1 cellular context compared by ENCODE assay signal in the genomic region with DNA sequence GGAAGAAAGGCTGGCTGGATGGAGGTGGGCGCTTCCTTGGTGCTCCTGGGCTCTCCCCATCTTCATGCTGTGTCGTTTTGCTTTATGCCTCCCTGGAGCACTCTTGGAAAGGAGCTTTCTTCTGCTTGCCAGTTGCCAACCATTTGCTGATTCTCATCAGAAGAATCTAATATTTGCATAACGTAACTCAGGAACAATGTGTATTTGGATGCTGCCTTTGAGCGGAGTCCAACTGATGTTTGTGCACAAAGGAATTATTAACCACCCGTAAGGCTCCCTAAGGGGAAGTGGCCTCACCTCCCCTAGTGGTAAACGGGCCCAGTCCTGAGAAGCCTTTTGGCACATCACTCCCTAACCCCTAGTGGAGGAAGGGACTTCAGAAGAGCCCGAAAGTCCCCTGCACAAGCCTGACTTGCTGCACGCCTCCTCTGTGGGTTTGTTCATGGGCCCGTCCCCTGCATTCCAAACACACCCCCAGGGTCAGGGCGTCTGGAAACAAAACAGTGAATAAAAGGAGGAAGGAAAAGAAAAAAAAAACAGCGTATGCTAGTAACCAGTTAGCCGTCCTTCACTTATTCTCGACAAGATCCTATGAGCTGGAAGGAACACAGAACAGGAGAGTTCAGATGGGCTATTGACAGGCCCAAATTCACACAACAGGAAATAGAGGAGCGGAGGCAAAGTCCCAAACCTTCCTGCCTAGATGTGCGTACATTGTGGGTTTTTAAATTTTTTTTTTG.
TF ChIP-seq lines count a peak whose summit lies in the region.

No MANE protein-coding gene starts in this region.

TF ChIP-seq in HepG2, 621 proteins besides CTCF, POLR2A, EP300 and RAD21 (continued from another document and continues in another):
- TF ChIP-seq, protein P1, sequence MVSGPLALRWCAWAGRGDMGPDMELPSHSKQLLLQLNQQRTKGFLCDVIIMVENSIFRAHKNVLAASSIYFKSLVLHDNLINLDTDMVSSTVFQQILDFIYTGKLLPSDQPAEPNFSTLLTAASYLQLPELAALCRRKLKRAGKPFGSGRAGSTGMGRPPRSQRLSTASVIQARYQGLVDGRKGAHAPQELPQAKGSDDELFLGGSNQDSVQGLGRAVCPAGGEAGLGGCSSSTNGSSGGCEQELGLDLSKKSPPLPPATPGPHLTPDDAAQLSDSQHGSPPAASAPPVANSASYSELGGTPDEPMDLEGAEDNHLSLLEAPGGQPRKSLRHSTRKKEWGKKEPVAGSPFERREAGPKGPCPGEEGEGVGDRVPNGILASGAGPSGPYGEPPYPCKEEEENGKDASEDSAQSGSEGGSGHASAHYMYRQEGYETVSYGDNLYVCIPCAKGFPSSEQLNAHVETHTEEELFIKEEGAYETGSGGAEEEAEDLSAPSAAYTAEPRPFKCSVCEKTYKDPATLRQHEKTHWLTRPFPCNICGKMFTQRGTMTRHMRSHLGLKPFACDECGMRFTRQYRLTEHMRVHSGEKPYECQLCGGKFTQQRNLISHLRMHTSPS (CRISPR knock-in tag; IDR thresholded peaks at IDR 0.05; ENCODE audit: low read depth), result peak; percentile 40; the same call in 1 of the 2 replicates
- TF ChIP-seq NFATC3 (CRISPR knock-in tag; IDR thresholded peaks at IDR 0.05), result peak; percentile 69; the same call in 1 of the 2 replicates
- TF ChIP-seq ZMYM2 (CRISPR knock-in tag; IDR thresholded peaks at IDR 0.05), result 0 out of 2 replicates have a peak, but pooled peaks have one; percentile 22
- TF ChIP-seq ZNF792 (CRISPR knock-in tag; IDR thresholded peaks at IDR 0.05), result no peak
- TF ChIP-seq, protein P2, sequence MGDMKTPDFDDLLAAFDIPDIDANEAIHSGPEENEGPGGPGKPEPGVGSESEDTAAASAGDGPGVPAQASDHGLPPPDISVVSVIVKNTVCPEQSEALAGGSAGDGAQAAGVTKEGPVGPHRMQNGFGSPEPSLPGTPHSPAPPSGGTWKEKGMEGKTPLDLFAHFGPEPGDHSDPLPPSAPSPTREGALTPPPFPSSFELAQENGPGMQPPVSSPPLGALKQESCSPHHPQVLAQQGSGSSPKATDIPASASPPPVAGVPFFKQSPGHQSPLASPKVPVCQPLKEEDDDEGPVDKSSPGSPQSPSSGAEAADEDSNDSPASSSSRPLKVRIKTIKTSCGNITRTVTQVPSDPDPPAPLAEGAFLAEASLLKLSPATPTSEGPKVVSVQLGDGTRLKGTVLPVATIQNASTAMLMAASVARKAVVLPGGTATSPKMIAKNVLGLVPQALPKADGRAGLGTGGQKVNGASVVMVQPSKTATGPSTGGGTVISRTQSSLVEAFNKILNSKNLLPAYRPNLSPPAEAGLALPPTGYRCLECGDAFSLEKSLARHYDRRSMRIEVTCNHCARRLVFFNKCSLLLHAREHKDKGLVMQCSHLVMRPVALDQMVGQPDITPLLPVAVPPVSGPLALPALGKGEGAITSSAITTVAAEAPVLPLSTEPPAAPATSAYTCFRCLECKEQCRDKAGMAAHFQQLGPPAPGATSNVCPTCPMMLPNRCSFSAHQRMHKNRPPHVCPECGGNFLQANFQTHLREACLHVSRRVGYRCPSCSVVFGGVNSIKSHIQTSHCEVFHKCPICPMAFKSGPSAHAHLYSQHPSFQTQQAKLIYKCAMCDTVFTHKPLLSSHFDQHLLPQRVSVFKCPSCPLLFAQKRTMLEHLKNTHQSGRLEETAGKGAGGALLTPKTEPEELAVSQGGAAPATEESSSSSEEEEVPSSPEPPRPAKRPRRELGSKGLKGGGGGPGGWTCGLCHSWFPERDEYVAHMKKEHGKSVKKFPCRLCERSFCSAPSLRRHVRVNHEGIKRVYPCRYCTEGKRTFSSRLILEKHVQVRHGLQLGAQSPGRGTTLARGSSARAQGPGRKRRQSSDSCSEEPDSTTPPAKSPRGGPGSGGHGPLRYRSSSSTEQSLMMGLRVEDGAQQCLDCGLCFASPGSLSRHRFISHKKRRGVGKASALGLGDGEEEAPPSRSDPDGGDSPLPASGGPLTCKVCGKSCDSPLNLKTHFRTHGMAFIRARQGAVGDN (CRISPR knock-in tag; IDR thresholded peaks at IDR 0.05), result peak; percentile 85
- no peak for TF ChIP-seq REXO4 (CRISPR knock-in tag; IDR thresholded peaks at IDR 0.05; ENCODE audit: borderline replicate concordance)
- peak; percentile 66; the same call in 1 of the 2 replicates for TF ChIP-seq MYC (CRISPR knock-in tag; IDR thresholded peaks at IDR 0.05; ENCODE audit: borderline replicate concordance)
- TF ChIP-seq HES4 (CRISPR knock-in tag; IDR thresholded peaks at IDR 0.05; ENCODE audit: borderline replicate concordance), result no peak
- TF ChIP-seq GFI1 (CRISPR knock-in tag; IDR thresholded peaks at IDR 0.05; ENCODE audit: borderline replicate concordance), result 0 out of 2 replicates have a peak, but pooled peaks have one; percentile 49
- no peak for TF ChIP-seq ZFP36L2 (CRISPR knock-in tag; IDR thresholded peaks at IDR 0.05)
- TF ChIP-seq, protein P3, sequence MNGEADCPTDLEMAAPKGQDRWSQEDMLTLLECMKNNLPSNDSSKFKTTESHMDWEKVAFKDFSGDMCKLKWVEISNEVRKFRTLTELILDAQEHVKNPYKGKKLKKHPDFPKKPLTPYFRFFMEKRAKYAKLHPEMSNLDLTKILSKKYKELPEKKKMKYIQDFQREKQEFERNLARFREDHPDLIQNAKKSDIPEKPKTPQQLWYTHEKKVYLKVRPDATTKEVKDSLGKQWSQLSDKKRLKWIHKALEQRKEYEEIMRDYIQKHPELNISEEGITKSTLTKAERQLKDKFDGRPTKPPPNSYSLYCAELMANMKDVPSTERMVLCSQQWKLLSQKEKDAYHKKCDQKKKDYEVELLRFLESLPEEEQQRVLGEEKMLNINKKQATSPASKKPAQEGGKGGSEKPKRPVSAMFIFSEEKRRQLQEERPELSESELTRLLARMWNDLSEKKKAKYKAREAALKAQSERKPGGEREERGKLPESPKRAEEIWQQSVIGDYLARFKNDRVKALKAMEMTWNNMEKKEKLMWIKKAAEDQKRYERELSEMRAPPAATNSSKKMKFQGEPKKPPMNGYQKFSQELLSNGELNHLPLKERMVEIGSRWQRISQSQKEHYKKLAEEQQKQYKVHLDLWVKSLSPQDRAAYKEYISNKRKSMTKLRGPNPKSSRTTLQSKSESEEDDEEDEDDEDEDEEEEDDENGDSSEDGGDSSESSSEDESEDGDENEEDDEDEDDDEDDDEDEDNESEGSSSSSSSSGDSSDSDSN (CRISPR knock-in tag; IDR thresholded peaks at IDR 0.05), result peak; percentile 59; the same call in 1 of the 2 replicates
- TF ChIP-seq, protein P4, sequence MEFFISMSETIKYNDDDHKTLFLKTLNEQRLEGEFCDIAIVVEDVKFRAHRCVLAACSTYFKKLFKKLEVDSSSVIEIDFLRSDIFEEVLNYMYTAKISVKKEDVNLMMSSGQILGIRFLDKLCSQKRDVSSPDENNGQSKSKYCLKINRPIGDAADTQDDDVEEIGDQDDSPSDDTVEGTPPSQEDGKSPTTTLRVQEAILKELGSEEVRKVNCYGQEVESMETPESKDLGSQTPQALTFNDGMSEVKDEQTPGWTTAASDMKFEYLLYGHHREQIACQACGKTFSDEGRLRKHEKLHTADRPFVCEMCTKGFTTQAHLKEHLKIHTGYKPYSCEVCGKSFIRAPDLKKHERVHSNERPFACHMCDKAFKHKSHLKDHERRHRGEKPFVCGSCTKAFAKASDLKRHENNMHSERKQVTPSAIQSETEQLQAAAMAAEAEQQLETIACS (CRISPR knock-in tag; IDR thresholded peaks at IDR 0.05), result no peak
- TF ChIP-seq HNF4G (IDR thresholded peaks at IDR 0.05; ENCODE audit: borderline replicate concordance, low read depth, low read length), result peak; percentile 44; the same call in 1 of the 2 replicates
- TF ChIP-seq HNF4G (CRISPR knock-in tag; IDR thresholded peaks at IDR 0.05; ENCODE audit: borderline replicate concordance, low read depth), result peak; percentile 32; the same call in 1 of the 2 replicates
- no peak for TF ChIP-seq TSC22D2 (CRISPR knock-in tag; IDR thresholded peaks at IDR 0.05; ENCODE audit: borderline replicate concordance)
- peak; percentile 35; the same call in 1 of the 2 replicates for TF ChIP-seq NRL (CRISPR knock-in tag; IDR thresholded peaks at IDR 0.05; ENCODE audit: borderline replicate concordance)
- TF ChIP-seq, protein P5, sequence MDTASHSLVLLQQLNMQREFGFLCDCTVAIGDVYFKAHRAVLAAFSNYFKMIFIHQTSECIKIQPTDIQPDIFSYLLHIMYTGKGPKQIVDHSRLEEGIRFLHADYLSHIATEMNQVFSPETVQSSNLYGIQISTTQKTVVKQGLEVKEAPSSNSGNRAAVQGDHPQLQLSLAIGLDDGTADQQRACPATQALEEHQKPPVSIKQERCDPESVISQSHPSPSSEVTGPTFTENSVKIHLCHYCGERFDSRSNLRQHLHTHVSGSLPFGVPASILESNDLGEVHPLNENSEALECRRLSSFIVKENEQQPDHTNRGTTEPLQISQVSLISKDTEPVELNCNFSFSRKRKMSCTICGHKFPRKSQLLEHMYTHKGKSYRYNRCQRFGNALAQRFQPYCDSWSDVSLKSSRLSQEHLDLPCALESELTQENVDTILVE (CRISPR knock-in tag; IDR thresholded peaks at IDR 0.05), result no peak; the same call in 1 of the 2 replicates
- peak; percentile 64 for TF ChIP-seq ZNF878 (CRISPR knock-in tag; IDR thresholded peaks at IDR 0.05)
- TF ChIP-seq ZNF788 (CRISPR knock-in tag; IDR thresholded peaks at IDR 0.05; ENCODE audit: borderline replicate concordance), result peak; percentile 67; the same call in 1 of the 2 replicates
- TF ChIP-seq, protein P6, sequence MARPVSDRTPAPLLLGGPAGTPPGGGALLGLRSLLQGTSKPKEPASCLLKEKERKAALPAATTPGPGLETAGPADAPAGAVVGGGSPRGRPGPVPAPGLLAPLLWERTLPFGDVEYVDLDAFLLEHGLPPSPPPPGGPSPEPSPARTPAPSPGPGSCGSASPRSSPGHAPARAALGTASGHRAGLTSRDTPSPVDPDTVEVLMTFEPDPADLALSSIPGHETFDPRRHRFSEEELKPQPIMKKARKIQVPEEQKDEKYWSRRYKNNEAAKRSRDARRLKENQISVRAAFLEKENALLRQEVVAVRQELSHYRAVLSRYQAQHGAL (CRISPR knock-in tag; IDR thresholded peaks at IDR 0.05; ENCODE audit: not compliant biosample characterization), result no peak
- TF ChIP-seq, protein P7, sequence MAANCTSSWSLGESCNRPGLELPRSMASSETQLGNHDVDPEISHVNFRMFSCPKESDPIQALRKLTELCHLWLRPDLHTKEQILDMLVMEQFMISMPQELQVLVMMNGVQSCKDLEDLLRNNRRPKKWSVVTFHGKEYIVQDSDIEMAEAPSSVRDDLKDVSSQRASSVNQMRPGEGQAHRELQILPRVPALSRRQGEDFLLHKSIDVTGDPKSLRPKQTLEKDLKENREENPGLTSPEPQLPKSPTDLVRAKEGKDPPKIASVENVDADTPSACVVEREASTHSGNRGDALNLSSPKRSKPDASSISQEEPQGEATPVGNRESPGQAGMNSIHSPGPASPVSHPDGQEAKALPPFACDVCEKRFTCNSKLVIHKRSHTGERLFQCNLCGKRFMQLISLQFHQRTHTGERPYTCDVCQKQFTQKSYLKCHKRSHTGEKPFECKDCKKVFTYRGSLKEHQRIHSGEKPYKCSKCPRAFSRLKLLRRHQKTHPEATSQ (CRISPR knock-in tag; IDR thresholded peaks at IDR 0.05; ENCODE audit: borderline replicate concordance), result no peak; the same call in 1 of the 2 replicates
- TF ChIP-seq WIZ (CRISPR knock-in tag; IDR thresholded peaks at IDR 0.05), result no peak
- peak; percentile 63 for TF ChIP-seq REPIN1 (CRISPR knock-in tag; IDR thresholded peaks at IDR 0.05; ENCODE audit: borderline replicate concordance, low read depth)
- no peak for TF ChIP-seq STAT5B (CRISPR knock-in tag; IDR thresholded peaks at IDR 0.05)
- TF ChIP-seq ZNF557 (CRISPR knock-in tag; IDR thresholded peaks at IDR 0.05), result no peak
- TF ChIP-seq NR2F1 (CRISPR knock-in tag; IDR thresholded peaks at IDR 0.05), result peak in 1 of 2 experiments; percentile 67; a peak in 2 of 4 replicates
- 0 out of 2 replicates have a peak, but pooled peaks have one; percentile 33 for TF ChIP-seq DMAP1 (CRISPR knock-in tag; IDR thresholded peaks at IDR 0.05)
- no peak for TF ChIP-seq SSRP1 (CRISPR knock-in tag; IDR thresholded peaks at IDR 0.05)
- TF ChIP-seq ZIK1 (CRISPR knock-in tag; IDR thresholded peaks at IDR 0.05; ENCODE audit: borderline replicate concordance, low read depth), result no peak; the same call in none of the 2 replicates
- TF ChIP-seq, protein P8, sequence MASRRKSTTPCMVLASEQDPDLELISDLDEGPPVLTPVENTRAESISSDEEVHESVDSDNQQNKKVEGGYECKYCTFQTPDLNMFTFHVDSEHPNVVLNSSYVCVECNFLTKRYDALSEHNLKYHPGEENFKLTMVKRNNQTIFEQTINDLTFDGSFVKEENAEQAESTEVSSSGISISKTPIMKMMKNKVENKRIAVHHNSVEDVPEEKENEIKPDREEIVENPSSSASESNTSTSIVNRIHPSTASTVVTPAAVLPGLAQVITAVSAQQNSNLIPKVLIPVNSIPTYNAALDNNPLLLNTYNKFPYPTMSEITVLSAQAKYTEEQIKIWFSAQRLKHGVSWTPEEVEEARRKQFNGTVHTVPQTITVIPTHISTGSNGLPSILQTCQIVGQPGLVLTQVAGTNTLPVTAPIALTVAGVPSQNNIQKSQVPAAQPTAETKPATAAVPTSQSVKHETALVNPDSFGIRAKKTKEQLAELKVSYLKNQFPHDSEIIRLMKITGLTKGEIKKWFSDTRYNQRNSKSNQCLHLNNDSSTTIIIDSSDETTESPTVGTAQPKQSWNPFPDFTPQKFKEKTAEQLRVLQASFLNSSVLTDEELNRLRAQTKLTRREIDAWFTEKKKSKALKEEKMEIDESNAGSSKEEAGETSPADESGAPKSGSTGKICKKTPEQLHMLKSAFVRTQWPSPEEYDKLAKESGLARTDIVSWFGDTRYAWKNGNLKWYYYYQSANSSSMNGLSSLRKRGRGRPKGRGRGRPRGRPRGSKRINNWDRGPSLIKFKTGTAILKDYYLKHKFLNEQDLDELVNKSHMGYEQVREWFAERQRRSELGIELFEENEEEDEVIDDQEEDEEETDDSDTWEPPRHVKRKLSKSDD (CRISPR knock-in tag; IDR thresholded peaks at IDR 0.05; ENCODE audit: low read depth), result peak; percentile 63; the same call in 1 of the 2 replicates
- TF ChIP-seq ZNF768 (CRISPR knock-in tag; IDR thresholded peaks at IDR 0.05), result no peak
- peak; percentile 14; the same call in 1 of the 2 replicates for TF ChIP-seq MAZ (IDR thresholded peaks at IDR 0.05; ENCODE audit: borderline replicate concordance, low read depth, low read length)
- TF ChIP-seq MAZ (CRISPR knock-in tag; IDR thresholded peaks at IDR 0.05; ENCODE audit: low read depth), result no peak
- TF ChIP-seq MZF1 (CRISPR knock-in tag; IDR thresholded peaks at IDR 0.05; ENCODE audit: borderline replicate concordance), result no peak
- no peak for TF ChIP-seq TEAD2 (CRISPR knock-in tag; IDR thresholded peaks at IDR 0.05)
- TF ChIP-seq, protein P9, sequence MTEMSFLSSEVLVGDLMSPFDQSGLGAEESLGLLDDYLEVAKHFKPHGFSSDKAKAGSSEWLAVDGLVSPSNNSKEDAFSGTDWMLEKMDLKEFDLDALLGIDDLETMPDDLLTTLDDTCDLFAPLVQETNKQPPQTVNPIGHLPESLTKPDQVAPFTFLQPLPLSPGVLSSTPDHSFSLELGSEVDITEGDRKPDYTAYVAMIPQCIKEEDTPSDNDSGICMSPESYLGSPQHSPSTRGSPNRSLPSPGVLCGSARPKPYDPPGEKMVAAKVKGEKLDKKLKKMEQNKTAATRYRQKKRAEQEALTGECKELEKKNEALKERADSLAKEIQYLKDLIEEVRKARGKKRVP (CRISPR knock-in tag; IDR thresholded peaks at IDR 0.05), result peak in 1 of 2 experiments; percentile 56; a peak in 1 of 4 replicates
